2 cellular contexts compared by ENCODE assay signal in genomic region chr2:86000938-86001312, GRCh38.
TF ChIP-seq lines count a peak whose summit lies in the region.

No MANE protein-coding gene starts in this region.

TF ChIP-seq in SK-N-SH, 30 proteins besides CTCF, POLR2A, EP300 and RAD21 (continued from another document):
- TF ChIP-seq ZBTB33 (IDR thresholded peaks at IDR 0.05; ENCODE audit: borderline replicate concordance, low read depth) (no peak), JUND (IDR thresholded peaks at IDR 0.05) (no peak), ELF1 (IDR thresholded peaks at IDR 0.05) (no peak), SIN3A (IDR thresholded peaks at IDR 0.05; ENCODE audit: borderline replicate concordance, low read depth, low read length) (no peak), RXRA (IDR thresholded peaks at IDR 0.05; ENCODE audit: borderline replicate concordance, low read depth) (no peak), FOSL2 (IDR thresholded peaks at IDR 0.05; ENCODE audit: borderline replicate concordance, low read depth) (no peak), TCF12 (IDR thresholded peaks at IDR 0.05) (no peak), FOXM1 (IDR thresholded peaks at IDR 0.05; ENCODE audit: low read depth) (no peak), FOXJ3 (CRISPR knock-in tag; IDR thresholded peaks at IDR 0.05) (no peak), NFIC (IDR thresholded peaks at IDR 0.05; ENCODE audit: borderline replicate concordance) (no peak), EZH2phosphoT487 (IDR thresholded peaks at IDR 0.05; ENCODE audit: borderline replicate concordance, low read depth) (no peak), MXI1 (IDR thresholded peaks at IDR 0.05; ENCODE audit: low read depth, low read length) (no peak), REST (IDR thresholded peaks at IDR 0.05; ENCODE audit: low read depth, low read length) (no peak), TAF1 (IDR thresholded peaks at IDR 0.05; ENCODE audit: borderline replicate concordance, low read depth, low read length) (no peak)
TF ChIP-seq in SK-N-SH: peak in this region for 0.

TF ChIP-seq in SK-N-SH treated with all-trans-retinoic acid at 6 μM for 48 hours, 23 proteins besides CTCF, POLR2A, EP300 and RAD21 (continued from another document):
- TF ChIP-seq POU6F1 (CRISPR knock-in tag; IDR thresholded peaks at IDR 0.05; ENCODE audit: borderline replicate concordance, low read depth) = no peak
- no peak for TF ChIP-seq GLIS3 (CRISPR knock-in tag; IDR thresholded peaks at IDR 0.05)
- no peak for TF ChIP-seq CSRNP3 (CRISPR knock-in tag; IDR thresholded peaks at IDR 0.05)
- TF ChIP-seq BACH2 (CRISPR knock-in tag; IDR thresholded peaks at IDR 0.05; ENCODE audit: borderline replicate concordance) = no peak
- no peak for TF ChIP-seq OSR1 (CRISPR knock-in tag; IDR thresholded peaks at IDR 0.05)
- TF ChIP-seq ESRRG (CRISPR knock-in tag; IDR thresholded peaks at IDR 0.05) = no peak
- TF ChIP-seq CSDC2 (CRISPR knock-in tag; IDR thresholded peaks at IDR 0.05) = no peak
